Comparison of ENCODE assay signal across 29 cellular contexts in genomic region chr12:56308714-56309113, GRCh38. TPM values are rescaled to one million over a fixed set of nuclear protein-coding genes. Genes with fewer than 3 reads are reported as not detected.
"Had no signal": no experiment of that assay in that cellular context is flagged by ENCODE, and none has a peak within 500 bp of the region (broad histone marks: within the 10 kb centered on the region; RNA-seq: fewer than 3 reads in every experiment).

No MANE protein-coding gene starts in this region.

- H3K4me3 Mint-ChIP-seq: dendritic cell treated with granulocyte-macrophage colony-stimulating factor and Interleukin-4, amounts not matched to agents 40 ng/mL and 50 ng/mL, for 4 days; effector memory CD8-positive, alpha-beta T cell; endodermal cell; mesothelial cell of epicardium had no signal

- H3K27me3 ChIP-seq: colonic mucosa, esophagus squamous epithelium, gastrocnemius medialis, heart right ventricle, left lung had no signal

- FAIRE-seq: endometrium, islet of Langerhans, keratinocyte had no signal

- DNase-seq: colonic mucosa; cortex of kidney; effector CD8-positive, alpha-beta T cell; effector memory CD8-positive, alpha-beta T cell; endodermal cell; erythroblast; esophagus squamous epithelium; foreskin fibroblast; foreskin melanocyte; gastrocnemius medialis; glutamatergic neuron; head of caudate nucleus; heart right ventricle; hippocampal formation; left cardiac atrium; left lung; left ventricle myocardium superior; lower lobe of right lung; mesenchymal stem cell; mucosa of descending colon had no signal

- H3K27ac Mint-ChIP-seq: dendritic cell treated with granulocyte-macrophage colony-stimulating factor and Interleukin-4, amounts not matched to agents 40 ng/mL and 50 ng/mL, for 4 days; effector memory CD8-positive, alpha-beta T cell; endodermal cell; mesothelial cell of epicardium had no signal

- H3K4me1 Mint-ChIP-seq: endodermal cell, mesothelial cell of epicardium had no signal

- H3K4me1 ChIP-seq: colonic mucosa, esophagus squamous epithelium, gastrocnemius medialis, heart right ventricle, left lung, lower lobe of right lung had no signal

- H3K27me3 Mint-ChIP-seq: dendritic cell treated with granulocyte-macrophage colony-stimulating factor and Interleukin-4, amounts not matched to agents 40 ng/mL and 50 ng/mL, for 4 days; effector memory CD8-positive, alpha-beta T cell had no signal

- H3K9me3 Mint-ChIP-seq: dendritic cell treated with granulocyte-macrophage colony-stimulating factor and Interleukin-4, amounts not matched to agents 40 ng/mL and 50 ng/mL, for 4 days; effector memory CD8-positive, alpha-beta T cell; endodermal cell; mesothelial cell of epicardium had no signal

- H3K9me3 ChIP-seq: colonic mucosa, esophagus squamous epithelium, gastrocnemius medialis, heart right ventricle, left lung, lower lobe of right lung, mucosa of descending colon had no signal

- ATAC-seq: effector memory CD8-positive, alpha-beta T cell; esophagus mucosa; gastrocnemius medialis; heart right ventricle; left cardiac atrium; left lung; left ventricle myocardium superior; lower lobe of right lung; mucosa of descending colon had no signal

- H3K4me3 ChIP-seq: colonic mucosa, esophagus squamous epithelium, gastrocnemius medialis, heart right ventricle, left lung, lower lobe of right lung, mucosa of descending colon had no signal

- H3K27ac ChIP-seq: colonic mucosa, epithelial cell of prostate, esophagus squamous epithelium, gastrocnemius medialis, heart right ventricle, left lung, lower lobe of right lung had no signal

RNA-seq across cellular contexts. Expression of gene IL23A, which starts 30.0 kb away (rescaled TPM):
- total RNA-seq: chondrocyte, gastrocnemius medialis, glomerular endothelial cell, left cardiac atrium, left ventricle myocardium superior had no signal
